19 cellular contexts compared by ENCODE assay signal in genomic region chr9:38092200-38092524, GRCh38. TPM values are rescaled to one million over a fixed set of nuclear protein-coding genes. Genes with fewer than 3 reads are reported as not detected.
DNase-seq lines count a peak whose midpoint lies in the region; ATAC-seq, FAIRE-seq and TF ChIP-seq lines count a peak whose summit lies in the region.
"Had no signal": no experiment of that assay in that cellular context is flagged by ENCODE, and none has a peak within 500 bp of the region (broad histone marks: within the 10 kb centered on the region; RNA-seq: fewer than 3 reads in every experiment).

No MANE protein-coding gene starts in this region.

- no peaks in the 10 kb centered on the region for H3K36me3 ChIP-seq in sigmoid colon
- H3K36me3 ChIP-seq: BE2C had no signal

- H3K4me3 ChIP-seq in sigmoid colon: no peak overlapping the region
- H3K4me3 ChIP-seq: PC-9 had no signal

- WGBS in sigmoid colon, 2 donors: 88 to 90% methylated on average over 5 of the region's 5 CpGs

- intact Hi-C loops in sigmoid colon (cut with DNase I): no loop called here

- peak; percentile 50 for ATAC-seq in HG03354 (IDR thresholded peaks at IDR 0.05; ENCODE audit: poor library complexity, severe bottlenecking, unreplicated experiment)
- ATAC-seq: CD8-positive, alpha-beta T cell had no signal

- peak; percentile 68 for FAIRE-seq in GM19239 (lab: Jason Lieb, UNC)
- FAIRE-seq in RCC 7860 (lab: Jason Lieb, UNC): no peak

- no peak overlapping the region for H3K27ac ChIP-seq in sigmoid colon
- H3K27ac ChIP-seq: KMS-11, PC-9 had no signal

- no peak for TF ChIP-seq EP300 in sigmoid colon (IDR thresholded peaks at IDR 0.05)

- no peak for TF ChIP-seq CTCF in sigmoid colon (IDR thresholded peaks at IDR 0.05)

- DNase-seq in NCI-H2029 treated with DMSO at 0.1 percent for 48 hours (lab: John Stamatoyannopoulos, UW) (peak; percentile 26), NCI-H2029 (lab: John Stamatoyannopoulos, UW) (no peak), GM19239 (ENCODE audit: insufficient read length, low spot score) (no peak), sigmoid colon (peak; percentile 22), amniotic stem cell (lab: John Stamatoyannopoulos, UW) (no peak), RCC 7860 (ENCODE audit: low spot score) (no peak)
- no peak for DNase-seq in activated CD4-positive, alpha-beta T cell treated with anti-CD3 and anti-CD28 coated beads, Interleukin-2, amount 50 U/mL, for 1 hour
- DNase-seq: 8988T, GF-D8, H9, NCI-H1436, NCI-H2081, NCI-H510A, NCI-H774, PC-9 had no signal

- H3K27me3 ChIP-seq in sigmoid colon: no peaks in the 10 kb centered on the region
- H3K27me3 ChIP-seq: BE2C had no signal

- no peak for TF ChIP-seq POLR2A in sigmoid colon (IDR thresholded peaks at IDR 0.05)

- no peaks in the 10 kb centered on the region for H3K9me3 ChIP-seq in sigmoid colon
- H3K9me3 ChIP-seq: BE2C had no signal

- peaks cover 0 to 6% (median 2%) of the 10 kb centered on the region in 4 donors for H3K4me1 ChIP-seq in sigmoid colon
- H3K4me1 ChIP-seq: BE2C had no signal

RNA-seq across cellular contexts. Expression of gene SHB, which starts 23.1 kb away (rescaled TPM):
- 10 to 100 TPM in 3 of 4 donors, 1 to 10 TPM in 1; 6.8 to 33.7 (median 10.3) TPM for total RNA-seq in sigmoid colon
- 10 to 100 TPM in 2 of 3 donors, 1 to 10 TPM in 1; 9.5 to 11.7 (median 10.2) TPM for polyA plus RNA-seq in sigmoid colon

Comparison
In these comparisons a context has a peak if more than half of its experiments do, and no peak if none do; other contexts are left out.
1. DNase-seq: peak in NCI-H2029 treated with DMSO at 0.1 percent for 48 hours (single experiment) and sigmoid colon (single experiment); none in NCI-H2029 (single experiment), GM19239 (single experiment), amniotic stem cell (single experiment), activated CD4-positive, alpha-beta T cell treated with anti-CD3 and anti-CD28 coated beads, Interleukin-2, amount 50 U/mL, for 1 hour (single experiment) and RCC 7860 (single experiment).